17 cellular contexts compared by ENCODE assay signal in genomic region chrX:123357941-123358340, GRCh38.
A peak's percentile ranks its signal among the peaks of the same experiment; 100 is the strongest.
DNase-seq lines count a peak whose midpoint lies in the region; ATAC-seq, FAIRE-seq and TF ChIP-seq lines count a peak whose summit lies in the region.
"Had no signal": no experiment of that assay in that cellular context is flagged by ENCODE, and none has a peak within 500 bp of the region (broad histone marks: within the 10 kb centered on the region; RNA-seq: fewer than 3 reads in every experiment).

No MANE protein-coding gene starts in this region.

- TF ChIP-seq CTCF in GM06990 (IDR thresholded peaks at IDR 0.05; ENCODE audit: insufficient read depth, low read length, poor library complexity, severe bottlenecking) (no peak), lower leg skin (IDR thresholded peaks at IDR 0.05) (no peak), thyroid gland (IDR thresholded peaks at IDR 0.05) (no peak)

- no peaks in the 10 kb centered on the region for H3K36me3 ChIP-seq in GM06990 (ENCODE audit: control insufficient read depth, insufficient read depth, low read length)
- H3K36me3 ChIP-seq in thyroid gland: no peaks in the 10 kb centered on the region
- H3K36me3 ChIP-seq: tibial artery had no signal

- no peaks in the 10 kb centered on the region for H3K9me3 Mint-ChIP-seq in activated naive CD4-positive, alpha-beta T cell treated with anti-CD3 and anti-CD28 coated beads, Interleukin-2, amount 10 ng/mL, durations not matched to agents 7 days and 5 days
- H3K9me3 Mint-ChIP-seq: central memory CD8-positive, alpha-beta T cell had no signal

- CTCF ChIA-PET in activated naive CD4-positive, alpha-beta T cell treated with anti-CD3 and anti-CD28 coated beads, Interleukin-2, amount 10 ng/mL, durations not matched to agents 7 days and 5 days (lab: Charles Lee): no interaction called here

- peak; percentile 19 for DNase-seq in GM06990 (ENCODE audit: extremely low read depth, insufficient read length)
- DNase-seq in frontal cortex (ENCODE audit: low spot score in 2 of 2): no peak
- no peak for DNase-seq in lower leg skin (ENCODE audit: low spot score in 2 of 2)
- DNase-seq in activated naive CD4-positive, alpha-beta T cell treated with anti-CD3 and anti-CD28 coated beads, Interleukin-2, amount 10 ng/mL, durations not matched to agents 7 days and 5 days: no peak
- DNase-seq in thyroid gland: no peak
- DNase-seq: DMS79 treated with DMSO at 0.1 percent for 48 hours; NCI-H1417 treated with DMSO at 0.1 percent for 48 hours; PC-3; stimulated activated CD4-positive, alpha-beta T cell treated with anti-CD3 and anti-CD28 coated beads, Interleukin-4, amount 100 ng/mL, for 24 hours; tibial artery had no signal

- no peak overlapping the region for H3K27ac Mint-ChIP-seq in activated naive CD4-positive, alpha-beta T cell treated with anti-CD3 and anti-CD28 coated beads, Interleukin-2, amount 10 ng/mL, durations not matched to agents 7 days and 5 days
- H3K27ac Mint-ChIP-seq: activated T-helper 17 cell treated with anti-CD3 and anti-CD28 coated beads, Interleukin-2, amount 50 U/mL, for 72 hours had no signal

- no peak overlapping the region for H3K4me3 ChIP-seq in GM06990 (replicated peaks; ENCODE audit: low read depth, low read length)
- no peak overlapping the region for H3K4me3 ChIP-seq in lower leg skin (ENCODE audit: low read depth, poor library complexity, severe bottlenecking)
- no peak overlapping the region for H3K4me3 ChIP-seq in thyroid gland (replicated peaks in 1 of 3)
- H3K4me3 ChIP-seq: tibial artery had no signal

- no peaks in the 10 kb centered on the region for H3K9me3 ChIP-seq in thyroid gland
- H3K9me3 ChIP-seq: tibial artery had no signal

- H3K4me3 Mint-ChIP-seq in activated naive CD4-positive, alpha-beta T cell treated with anti-CD3 and anti-CD28 coated beads, Interleukin-2, amount 10 ng/mL, durations not matched to agents 7 days and 5 days: no peak overlapping the region
- H3K4me3 Mint-ChIP-seq: activated T-helper 17 cell treated with anti-CD3 and anti-CD28 coated beads, Interleukin-2, amount 50 U/mL, for 72 hours; central memory CD8-positive, alpha-beta T cell had no signal

- no peaks in the 10 kb centered on the region for H3K36me3 Mint-ChIP-seq in activated naive CD4-positive, alpha-beta T cell treated with anti-CD3 and anti-CD28 coated beads, Interleukin-2, amount 10 ng/mL, durations not matched to agents 7 days and 5 days

- peaks cover 3% of the 10 kb centered on the region for H3K27me3 Mint-ChIP-seq in activated naive CD4-positive, alpha-beta T cell treated with anti-CD3 and anti-CD28 coated beads, Interleukin-2, amount 10 ng/mL, durations not matched to agents 7 days and 5 days

- H3K27ac ChIP-seq in thyroid gland: no peak overlapping the region
- H3K27ac ChIP-seq: tibial artery had no signal

- no peaks in the 10 kb centered on the region for H3K4me1 ChIP-seq in thyroid gland
- H3K4me1 ChIP-seq: tibial artery had no signal

- peak; percentile 82 for ATAC-seq in GM19328 (IDR thresholded peaks at IDR 0.05; ENCODE audit: unreplicated experiment)
- peak; percentile 95 for ATAC-seq in HG02759 (IDR thresholded peaks at IDR 0.05; ENCODE audit: unreplicated experiment)
- ATAC-seq in HG03460 (IDR thresholded peaks at IDR 0.05; ENCODE audit: unreplicated experiment): peak; percentile 92
- ATAC-seq: activated T-helper 17 cell treated with anti-CD3 and anti-CD28 coated beads, Interleukin-2, amount 50 U/mL, for 72 hours; PC-3 had no signal

- no peak for FAIRE-seq in frontal cortex (lab: Jason Lieb, UNC)
- FAIRE-seq: A204.1, TTC549 had no signal

- TF ChIP-seq POLR2A in lower leg skin (IDR thresholded peaks at IDR 0.05) (no peak), thyroid gland (IDR thresholded peaks at IDR 0.05) (no peak)

- intact Hi-C loops in lower leg skin (cut with DNase I; ENCODE audit: low total_unique reads) (no loop called here), thyroid gland (cut with DNase I) (no loop called here)

- H3K27me3 ChIP-seq in GM06990 (replicated peaks; ENCODE audit: control insufficient read depth, insufficient read depth, low read length) (no peaks in the 10 kb centered on the region), thyroid gland (no peaks in the 10 kb centered on the region)
- H3K27me3 ChIP-seq: tibial artery had no signal

- H3K4me1 Mint-ChIP-seq in activated naive CD4-positive, alpha-beta T cell treated with anti-CD3 and anti-CD28 coated beads, Interleukin-2, amount 10 ng/mL, durations not matched to agents 7 days and 5 days: no peaks in the 10 kb centered on the region
- H3K4me1 Mint-ChIP-seq: activated T-helper 17 cell treated with anti-CD3 and anti-CD28 coated beads, Interleukin-2, amount 50 U/mL, for 72 hours; central memory CD8-positive, alpha-beta T cell had no signal
